10 cellular contexts compared by ENCODE assay signal in the genomic region with DNA sequence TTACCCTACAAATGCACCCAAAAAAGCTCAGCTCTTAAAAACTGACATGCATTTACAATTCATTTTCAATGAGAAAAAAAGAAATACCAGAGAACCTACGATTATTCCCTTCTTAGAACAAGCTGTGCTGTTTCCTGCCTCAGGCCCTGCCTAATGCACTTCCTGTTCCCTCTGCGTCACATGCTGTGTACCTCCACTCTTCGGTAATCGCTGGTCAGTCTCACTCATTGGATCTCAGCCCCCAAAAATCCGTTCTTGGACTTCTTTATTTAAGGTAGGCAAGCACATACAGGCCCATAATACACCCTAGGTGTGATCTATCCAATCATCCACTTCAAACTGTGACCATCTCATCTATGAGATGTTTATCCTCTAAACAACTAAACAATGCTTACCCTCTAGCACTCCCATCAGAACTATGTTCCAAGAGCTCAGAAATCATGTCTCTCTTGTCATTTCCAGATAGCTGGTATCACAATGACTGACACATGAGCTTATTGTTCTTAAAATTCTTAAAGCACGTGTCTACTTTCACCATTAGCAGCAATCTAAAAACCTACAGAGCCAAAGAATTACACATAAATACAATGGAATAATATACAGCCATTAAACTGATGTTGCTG.
DNase-seq lines count a peak whose midpoint lies in the region; ATAC-seq and TF ChIP-seq lines count a peak whose summit lies in the region.
"Had no signal": no experiment of that assay in that cellular context is flagged by ENCODE, and none has a peak within 500 bp of the region (broad histone marks: within the 10 kb centered on the region; RNA-seq: fewer than 3 reads in every experiment).

No MANE protein-coding gene starts in this region.

- DNase-seq in EL (peak; percentile 3), lower lobe of right lung (no peak), chondrocyte (ENCODE audit: low spot score) (no peak), HuH-7.5 (ENCODE audit: low spot score) (no peak), NCI-H187 (lab: John Stamatoyannopoulos, UW) (no peak)
- DNase-seq: activated effector memory CD4-positive, alpha-beta T cell treated with Interleukin-2 at 50 U/mL for 16 hours had no signal

- H3K4me3 Mint-ChIP-seq in chondrocyte (ENCODE audit: unreplicated experiment), result no peak overlapping the region

- H3K27me3 ChIP-seq in lower lobe of right lung (ENCODE audit: low read depth), result no peaks in the 10 kb centered on the region
- H3K27me3 ChIP-seq: BLaER1 had no signal

- no peaks in the 10 kb centered on the region for H3K36me3 ChIP-seq in lower lobe of right lung
- H3K36me3 ChIP-seq: BLaER1 had no signal

- H3K9me3 ChIP-seq in lower lobe of right lung, result no peaks in the 10 kb centered on the region
- H3K9me3 ChIP-seq: BLaER1 had no signal

- H3K4me3 ChIP-seq in lower lobe of right lung, result no peak overlapping the region
- H3K4me3 ChIP-seq: BLaER1 had no signal

- H3K27me3 Mint-ChIP-seq in chondrocyte (ENCODE audit: low read depth), result peaks cover 4% of the 10 kb centered on the region

- intact Hi-C loops in lower lobe of right lung (cut with DNase I), result no loop called here

- H3K4me1 Mint-ChIP-seq in chondrocyte (ENCODE audit: low read depth), result no peaks in the 10 kb centered on the region

- no peak overlapping the region for H3K27ac Mint-ChIP-seq in chondrocyte (ENCODE audit: unreplicated experiment)

- H3K4me1 ChIP-seq in lower lobe of right lung, result peaks cover 10% of the 10 kb centered on the region
- H3K4me1 ChIP-seq: BLaER1 had no signal

- H3K27ac ChIP-seq in cingulate gyrus (ENCODE audit: low read depth, low read length), result peak overlapping the region; percentile 60
- peak overlapping the region; percentile 61 for H3K27ac ChIP-seq in lower lobe of right lung
- H3K27ac ChIP-seq: BLaER1 had no signal

- H3K36me3 Mint-ChIP-seq in chondrocyte (ENCODE audit: low read depth), result no peaks in the 10 kb centered on the region

- ATAC-seq in HG03432 (IDR thresholded peaks at IDR 0.05; ENCODE audit: unreplicated experiment) (peak; percentile 68), lower lobe of right lung (peak; percentile 76 to 87), HG03342 (IDR thresholded peaks at IDR 0.05; ENCODE audit: unreplicated experiment) (no peak)

- TF ChIP-seq CTCF in lower lobe of right lung (IDR thresholded peaks at IDR 0.05) (no peak), chondrocyte (IDR thresholded peaks at IDR 0.05) (no peak)

- no peaks in the 10 kb centered on the region for H3K9me3 Mint-ChIP-seq in chondrocyte (ENCODE audit: low read depth)
